Comparison of ENCODE assay signal across 9 cellular contexts in the genomic region with DNA sequence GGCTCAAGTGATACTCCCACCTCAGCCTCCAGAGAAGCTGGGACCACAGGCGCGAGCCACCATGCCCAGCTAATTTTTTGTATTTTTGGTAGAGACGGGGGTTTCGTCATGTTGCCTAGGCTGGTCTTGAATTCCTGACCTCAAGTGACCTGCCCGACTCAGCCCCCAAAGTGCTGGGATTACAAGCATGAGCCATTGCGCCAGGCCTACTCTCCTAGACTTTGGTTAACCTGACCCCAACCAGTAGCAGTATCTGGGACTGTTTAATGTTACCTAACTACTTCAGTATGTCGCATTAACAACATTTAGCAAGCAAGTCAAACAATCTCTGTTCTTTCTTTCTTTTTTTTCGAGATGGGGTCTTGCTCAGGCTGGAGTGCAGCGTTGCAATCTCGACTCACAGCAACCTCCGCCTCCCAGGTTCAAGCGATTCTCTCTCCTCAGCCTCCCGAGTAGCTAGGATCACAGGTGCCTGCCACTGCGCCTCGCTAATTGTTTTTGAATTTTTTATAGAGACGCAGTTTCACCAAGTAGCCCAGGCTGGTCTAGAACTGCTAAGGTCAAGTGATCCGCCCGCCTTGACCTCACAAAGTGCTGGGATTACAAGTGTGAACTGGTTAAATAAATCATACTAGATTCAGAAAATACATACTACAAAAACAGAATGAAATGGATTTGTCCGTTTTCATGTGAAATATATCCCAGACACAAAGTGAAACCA. TPM values are rescaled to one million over a fixed set of nuclear protein-coding genes. Genes with fewer than 3 reads are reported as not detected.
DNase-seq lines count a peak whose midpoint lies in the region; ATAC-seq and TF ChIP-seq lines count a peak whose summit lies in the region.
"Had no signal": no experiment of that assay in that cellular context is flagged by ENCODE, and none has a peak within 500 bp of the region (broad histone marks: within the 10 kb centered on the region; RNA-seq: fewer than 3 reads in every experiment).

No MANE protein-coding gene starts in this region.

- H3K79me2 ChIP-seq in DOHH2 (ENCODE audit: control insufficient read depth, low read length) = peaks cover 71% of the 10 kb centered on the region
- H3K79me2 ChIP-seq in osteoblast (ENCODE audit: insufficient read depth, low read length) = peaks cover 46% of the 10 kb centered on the region

- H3K9me3 ChIP-seq in DOHH2 (ENCODE audit: control insufficient read depth, insufficient read depth, low read length) (no peaks in the 10 kb centered on the region), osteoblast (ENCODE audit: low read depth, low read length) (no peaks in the 10 kb centered on the region)

- H3F3A ChIP-seq in DOHH2 (ENCODE audit: control insufficient read depth, insufficient read depth) = no peaks in the 10 kb centered on the region

- no peak for TF ChIP-seq POLR2A in NB4 (IDR thresholded peaks at IDR 0.05; ENCODE audit: extremely low read depth, insufficient read length)

- no peak for TF ChIP-seq CTCF in DOHH2 (IDR thresholded peaks at IDR 0.05; ENCODE audit: low read depth, low read length, poor library complexity, severe bottlenecking)
- no peak for TF ChIP-seq CTCF in NB4 (IDR thresholded peaks at IDR 0.05; ENCODE audit: low read depth, low read length)
- TF ChIP-seq CTCF in osteoblast (IDR thresholded peaks at IDR 0.05; ENCODE audit: extremely low read depth, low read depth, low read length) = no peak

- H3K4me2 ChIP-seq in DOHH2 (ENCODE audit: low read length) (peak overlapping the region; percentile 92), osteoblast (ENCODE audit: insufficient read depth, low read length) (peak overlapping the region; percentile 94)

- peaks cover 3% of the 10 kb centered on the region for H3K36me3 Mint-ChIP-seq in effector memory CD8-positive, alpha-beta T cell (ENCODE audit: insufficient read depth)

- H4K20me1 ChIP-seq in DOHH2 (ENCODE audit: control insufficient read depth, insufficient read depth, low read depth, low read length) (peaks cover 16% of the 10 kb centered on the region; the same call in 1 of the 2 replicates), osteoblast (ENCODE audit: insufficient read depth, low read length) (peaks cover 7% of the 10 kb centered on the region)

- DNase-seq in NB4 (ENCODE audit: low read depth) (peak; percentile 77), osteoblast (ENCODE audit: insufficient read length, low spot score, missing footprints) (no peak), NCI-H1436 (lab: John Stamatoyannopoulos, UW) (no peak), NCI-H1930 (lab: John Stamatoyannopoulos, UW) (no peak)
- no peak for DNase-seq in effector memory CD8-positive, alpha-beta T cell
- DNase-seq in stimulated activated CD4-positive, alpha-beta T cell treated with anti-CD3 and anti-CD28 coated beads, Interleukin-4, amount 100 ng/mL, for 1 hour = no peak
- DNase-seq: activated CD4-positive, alpha-beta T cell treated with anti-CD3 and anti-CD28 coated beads, Interleukin-2, amount 50 U/mL, for 48 hours had no signal

- H3K27ac Mint-ChIP-seq in effector memory CD8-positive, alpha-beta T cell = peak overlapping the region; percentile 86 to 94

- H3K4me3 Mint-ChIP-seq in effector memory CD8-positive, alpha-beta T cell = peak overlapping the region; percentile 85 to 91

- H3K9me2 ChIP-seq in DOHH2 (replicated peaks; ENCODE audit: control insufficient read depth, low read length) = no peaks in the 10 kb centered on the region

- no peaks in the 10 kb centered on the region for H3K27me3 Mint-ChIP-seq in effector memory CD8-positive, alpha-beta T cell

- H3K4me1 Mint-ChIP-seq in effector memory CD8-positive, alpha-beta T cell (ENCODE audit: low read depth in 2 of 2) = peaks cover 33 to 42% of the 10 kb centered on the region in 2 donors

- H3K36me3 ChIP-seq in DOHH2 (ENCODE audit: control insufficient read depth, low read length) = peaks cover 22% of the 10 kb centered on the region
- H3K36me3 ChIP-seq in osteoblast (ENCODE audit: insufficient read depth, low read length) = no peaks in the 10 kb centered on the region

- H3K9me3 Mint-ChIP-seq in effector memory CD8-positive, alpha-beta T cell = no peaks in the 10 kb centered on the region

- H2AFZ ChIP-seq in osteoblast (ENCODE audit: low read length) = no peak overlapping the region

- H3K27ac ChIP-seq in DOHH2 (ENCODE audit: low read depth, low read length) = no peak overlapping the region
- peak overlapping the region; percentile 80 for H3K27ac ChIP-seq in osteoblast (ENCODE audit: low read depth, low read length)

- no peaks in the 10 kb centered on the region for H3K27me3 ChIP-seq in DOHH2 (ENCODE audit: control insufficient read depth, low read length)
- no peaks in the 10 kb centered on the region for H3K27me3 ChIP-seq in osteoblast (ENCODE audit: insufficient read depth, low read length)

- peak overlapping the region; percentile 99 for H3K4me3 ChIP-seq in DOHH2 (ENCODE audit: low read length)
- H3K4me3 ChIP-seq in NB4 (ENCODE audit: low read depth, low read length) = peak overlapping the region; percentile 86
- peak overlapping the region; percentile 90 for H3K4me3 ChIP-seq in osteoblast (ENCODE audit: insufficient read depth, low read length)

- no peak for ATAC-seq in effector memory CD8-positive, alpha-beta T cell (replicated peaks)
- no peak for ATAC-seq in GM18498 (IDR thresholded peaks at IDR 0.05; ENCODE audit: unreplicated experiment)

- H3K4me1 ChIP-seq in DOHH2 (ENCODE audit: control insufficient read depth, low read length) (peaks cover 25% of the 10 kb centered on the region), osteoblast (ENCODE audit: insufficient read depth, low read length) (peaks cover 13% of the 10 kb centered on the region)

RNA-seq across cellular contexts. Expression of gene AK3, which starts 2.0 kb away (rescaled TPM):
- total RNA-seq in osteoblast = 48.9 and 77.2 TPM in 2 replicates

RNA-seq across cellular contexts. Expression of gene RCL1, which starts 53.7 kb away (rescaled TPM):
- total RNA-seq in osteoblast = 11.5 and 15.6 TPM in 2 replicates

RNA-seq across cellular contexts. Expression of gene CDC37L1, which starts 59.7 kb away (rescaled TPM):
- 29.3 and 35.1 TPM in 2 replicates for total RNA-seq in osteoblast
